In genomic region chr11:111978028-111978771, GRCh38 we compare ENCODE assay signal across 8 cellular contexts. TPM values are rescaled to one million over a fixed set of nuclear protein-coding genes. Genes with fewer than 3 reads are reported as not detected.
DNase-seq lines count a peak whose midpoint lies in the region; ATAC-seq and TF ChIP-seq lines count a peak whose summit lies in the region.

No MANE protein-coding gene starts in this region.

- no peaks in the 10 kb centered on the region for H3K9me3 ChIP-seq in duodenal mucosa (ENCODE audit: control insufficient read depth in 1 of 2, low read length in 2 of 2)
- H3K9me3 ChIP-seq in liver (ENCODE audit: control insufficient read depth in 4 of 4, low read length in 3 of 4): no peaks in the 10 kb centered on the region

- in situ Hi-C loops in G401 (cut with HindIII; ENCODE audit: low sequenced_read_pairs): no loop called here

- DNase-seq in G401 (ENCODE audit: low spot score) (peak; percentile 97), RWPE1 (ENCODE audit: low spot score) (peak; percentile 68), substantia nigra (lab: John Stamatoyannopoulos, UW) (peak in 43 of 49 donors; percentile 18 to 88 (median 68)), HUDEP-2 (lab: John Stamatoyannopoulos, UW; ENCODE audit: unreplicated experiment in 76 of 76) (no peak)

- H3K9ac ChIP-seq in duodenal mucosa (ENCODE audit: low read depth in 1 of 2, low read length in 2 of 2): peak overlapping the region in 1 of 2 donors; percentile 50
- peak overlapping the region in 1 of 2 donors; percentile 19 for H3K9ac ChIP-seq in liver (ENCODE audit: low read depth in 1 of 2, low read length in 2 of 2)

- H3K36me3 ChIP-seq in duodenal mucosa (ENCODE audit: control insufficient read depth in 1 of 2, insufficient read depth in 2 of 2, low read length in 2 of 2): no peaks in the 10 kb centered on the region
- peaks cover 0 to 2% (median 0%) of the 10 kb centered on the region in 4 donors for H3K36me3 ChIP-seq in liver (ENCODE audit: control insufficient read depth in 4 of 4, insufficient read depth in 3 of 4, low read depth in 1 of 4, low read length in 3 of 4)

- H3K4me1 ChIP-seq in duodenal mucosa (ENCODE audit: control insufficient read depth in 1 of 2, insufficient read depth in 2 of 2, low read length in 2 of 2) (peaks cover 31 to 36% of the 10 kb centered on the region in 2 donors), liver (ENCODE audit: control insufficient read depth in 4 of 4, insufficient read depth in 4 of 4, low read length in 3 of 4) (peaks cover 0 to 18% (median 8%) of the 10 kb centered on the region in 4 donors)

- H3K27me3 ChIP-seq in duodenal mucosa (ENCODE audit: control insufficient read depth in 1 of 2, insufficient read depth in 2 of 2, low read length in 2 of 2) (no peaks in the 10 kb centered on the region), liver (ENCODE audit: control insufficient read depth in 4 of 4, insufficient read depth in 4 of 4, low read length in 3 of 4) (no peaks in the 10 kb centered on the region)

- TF ChIP-seq CTCF in RWPE1 (conservative IDR thresholded peaks at IDR 0.05; ENCODE audit: low read depth): no peak
- TF ChIP-seq CTCF in liver (IDR thresholded peaks at IDR 0.05; ENCODE audit: low read depth, low read length, missing input control): no peak

- POLR2A ChIA-PET in RWPE1 (lab: Yijun Ruan, JAX; ENCODE audit: low non-redundant PET): interaction anchor here (1.1 kb wide), 1 partner anchor 52 kb away, joined by 3 read pairs; no protein-coding TSS in a partner anchor

- CTCF ChIA-PET in RWPE1 (lab: Yijun Ruan, JAX): interaction anchor here (0.7 to 2.1 kb wide), 2 partner anchors 46 to 50 kb away, joined by 3 to 14 read pairs; no protein-coding TSS in a partner anchor

- peak overlapping the region; percentile 97 for H3K27ac ChIP-seq in RWPE1
- no peak overlapping the region for H3K27ac ChIP-seq in duodenal mucosa (ENCODE audit: low read depth, low read length)
- no peak overlapping the region for H3K27ac ChIP-seq in liver (ENCODE audit: low read depth in 1 of 2, low read length in 2 of 2)
- peak overlapping the region; percentile 99 for H3K27ac ChIP-seq in substantia nigra (ENCODE audit: low read depth, low read length, poor library complexity, severe bottlenecking)

- peak in 1 of 2 donors; percentile 33 for TF ChIP-seq RAD21 in liver (IDR thresholded peaks at IDR 0.05)

- H3K4me3 ChIP-seq in duodenal mucosa (ENCODE audit: low read depth in 1 of 2, low read length in 2 of 2) (peak overlapping the region; percentile 53 to 67), liver (ENCODE audit: low read depth in 1 of 3, low read length in 3 of 3) (peak overlapping the region in 2 of 3 donors; percentile 5 to 69)

- 62% methylated on average over 8 of the region's 8 CpGs for WGBS in liver

- no peak for ATAC-seq in HG02588 (IDR thresholded peaks at IDR 0.05; ENCODE audit: unreplicated experiment)
- ATAC-seq in GM21576 (IDR thresholded peaks at IDR 0.05; ENCODE audit: unreplicated experiment): no peak

TF ChIP-seq in liver, 16 proteins besides CTCF, POLR2A, EP300 and RAD21:
- TF ChIP-seq, protein P1, sequence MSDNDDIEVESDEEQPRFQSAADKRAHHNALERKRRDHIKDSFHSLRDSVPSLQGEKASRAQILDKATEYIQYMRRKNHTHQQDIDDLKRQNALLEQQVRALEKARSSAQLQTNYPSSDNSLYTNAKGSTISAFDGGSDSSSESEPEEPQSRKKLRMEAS (IDR thresholded peaks at IDR 0.05): no peak
- peak; percentile 11 for TF ChIP-seq SP1 (IDR thresholded peaks at IDR 0.05)
- TF ChIP-seq NR2F2 (IDR thresholded peaks at IDR 0.05): peak; percentile 36

RNA-seq across cellular contexts. Expression of gene DIXDC1, which starts 41.1 kb away (rescaled TPM):
- 64.4 and 67.8 TPM in 2 replicates for total RNA-seq in G401 (2014; rRNA removed; shearing (Covaris generic))
- total RNA-seq in liver: 10 to 100 TPM in 1 of 2 donors, 1 to 10 TPM in 1; 7.3 to 12.5 TPM
- 1 to 10 TPM; 2.8 to 4.1 TPM for polyA plus RNA-seq in liver

RNA-seq across cellular contexts. Expression of gene DLAT, which starts 47.0 kb away (rescaled TPM):
- 70.0 and 71.5 TPM in 2 replicates for total RNA-seq in G401 (2014; rRNA removed; shearing (Covaris generic))
- total RNA-seq in liver: 10 to 100 TPM; 15.6 to 16.3 TPM
- 10 to 100 TPM in 1 of 2 donors, 1 to 10 TPM in 1; 8.8 to 10.8 TPM for polyA plus RNA-seq in liver

RNA-seq across cellular contexts. Expression of gene C11orf52, which starts 59.5 kb away (rescaled TPM):
- 11.8 and 26.1 TPM in 2 replicates for total RNA-seq in G401 (2014; rRNA removed; shearing (Covaris generic))
- total RNA-seq in liver: 1 to 10 TPM; 4.2 to 5.1 TPM
- 10 to 100 TPM in 1 of 2 donors, 1 to 10 TPM in 1; 9.6 to 10.9 TPM for polyA plus RNA-seq in liver

Comparison
In these comparisons a context has a peak if more than half of its experiments do, and no peak if none do; other contexts are left out.
1. DNase-seq: peak in G401 (single experiment), RWPE1 (single experiment) and substantia nigra (43 of 49); none in HUDEP-2 (0 of 76).
2. H3K27ac ChIP-seq: peak in RWPE1 (single experiment) and substantia nigra (single experiment); none in duodenal mucosa (single experiment) and liver (0 of 2).